In the genomic region with DNA sequence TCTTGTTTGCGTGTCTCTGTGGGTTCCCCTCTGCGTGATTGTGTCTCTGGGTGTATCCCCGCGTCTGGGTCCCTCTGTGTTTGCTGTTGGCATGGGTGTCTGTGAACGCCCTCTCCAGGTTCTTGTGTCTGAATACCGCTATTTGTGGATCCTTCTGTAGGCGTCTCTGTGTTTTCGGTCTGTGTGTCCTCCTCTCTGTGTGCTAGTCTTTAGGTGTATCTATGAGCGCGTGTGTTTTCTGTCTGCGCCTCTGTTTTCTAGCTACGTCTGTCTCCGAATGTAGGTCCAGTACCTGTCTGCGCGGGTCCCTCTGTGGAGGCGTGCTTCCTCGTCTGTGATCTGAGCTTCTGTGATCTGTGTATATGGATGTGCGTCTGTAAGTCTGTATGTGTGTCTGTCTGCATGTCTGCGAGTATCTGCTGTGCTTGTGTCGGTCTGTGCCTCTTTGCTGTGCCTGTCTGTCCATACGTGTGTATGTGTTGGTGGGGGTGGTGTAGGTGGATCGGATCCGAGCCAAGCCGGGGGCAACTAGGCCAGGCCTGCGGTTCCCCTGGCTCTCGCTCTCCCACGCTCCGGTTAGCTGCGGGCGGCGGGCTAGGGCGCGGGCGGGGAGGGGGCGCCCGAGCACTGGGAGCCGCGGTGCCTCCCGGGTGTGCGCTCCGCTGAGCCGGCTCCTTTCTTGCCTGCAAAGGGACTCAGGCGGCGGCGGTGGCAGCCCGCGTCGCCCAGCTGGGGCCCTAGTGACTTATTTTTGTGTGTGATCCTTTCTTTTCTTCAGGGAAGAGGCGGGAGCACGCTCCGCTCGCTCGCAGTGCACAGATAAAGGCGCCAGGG, we compare ENCODE assay signal across 8 cellular contexts.
DNase-seq lines count a peak whose midpoint lies in the region; ATAC-seq and TF ChIP-seq lines count a peak whose summit lies in the region.

No MANE protein-coding gene starts in this region.

- in situ Hi-C loops in astrocyte of the cerebellum (cut with HindIII; ENCODE audit: low sequenced_read_pairs): no loop called here

- no peaks in the 10 kb centered on the region for H3K36me3 Mint-ChIP-seq in stimulated activated memory B cell treated with anti-CD40 and anti-IgM and Interleukin-4, amounts not matched to agents 10 μg/mL and 1 μg/mL and 100 μg/mL, for 72 hours

- no peaks in the 10 kb centered on the region for H3K9me3 Mint-ChIP-seq in stimulated activated memory B cell treated with anti-CD40 and anti-IgM and Interleukin-4, amounts not matched to agents 10 μg/mL and 1 μg/mL and 100 μg/mL, for 72 hours

- peaks cover 72% of the 10 kb centered on the region for H3K27me3 Mint-ChIP-seq in stimulated activated memory B cell treated with anti-CD40 and anti-IgM and Interleukin-4, amounts not matched to agents 10 μg/mL and 1 μg/mL and 100 μg/mL, for 72 hours

- peak; percentile 36 for ATAC-seq in HG03095 (IDR thresholded peaks at IDR 0.05; ENCODE audit: unreplicated experiment)
- ATAC-seq in stimulated activated memory B cell treated with anti-CD40 and anti-IgM and Interleukin-4, amounts not matched to agents 10 μg/mL and 1 μg/mL and 100 μg/mL, for 72 hours: peak; percentile 32

- TF ChIP-seq CTCF in astrocyte of the cerebellum (IDR thresholded peaks at IDR 0.05; ENCODE audit: low read depth, low read length, missing control alignments): peak; percentile 18

- H3K27ac Mint-ChIP-seq in stimulated activated memory B cell treated with anti-CD40 and anti-IgM and Interleukin-4, amounts not matched to agents 10 μg/mL and 1 μg/mL and 100 μg/mL, for 72 hours: no peak overlapping the region

- peaks cover 16% of the 10 kb centered on the region for H3K4me1 Mint-ChIP-seq in stimulated activated memory B cell treated with anti-CD40 and anti-IgM and Interleukin-4, amounts not matched to agents 10 μg/mL and 1 μg/mL and 100 μg/mL, for 72 hours

- H3K4me3 ChIP-seq in astrocyte of the cerebellum (ENCODE audit: low read depth, low read length) (peak overlapping the region; percentile 29), iPS-11a (ENCODE audit: low read depth, low read length) (peak overlapping the region; percentile 13)

- DNase-seq in NCI-H146 (lab: John Stamatoyannopoulos, UW) (peak; percentile 31), NCI-H146 treated with DMSO at 0.1 percent for 48 hours (lab: John Stamatoyannopoulos, UW; ENCODE audit: unreplicated experiment) (no peak), astrocyte of the cerebellum (ENCODE audit: low read depth) (no peak), NCI-H1048 (lab: John Stamatoyannopoulos, UW) (no peak)
- no peak for DNase-seq in activated CD4-positive, alpha-beta T cell treated with anti-CD3 and anti-CD28 coated beads, Interleukin-2, amount 50 U/mL, for 4 hours

- peak overlapping the region; percentile 76 for H3K4me3 Mint-ChIP-seq in stimulated activated memory B cell treated with anti-CD40 and anti-IgM and Interleukin-4, amounts not matched to agents 10 μg/mL and 1 μg/mL and 100 μg/mL, for 72 hours
